Comparison of ENCODE assay signal across 1 cellular context in the genomic region with DNA sequence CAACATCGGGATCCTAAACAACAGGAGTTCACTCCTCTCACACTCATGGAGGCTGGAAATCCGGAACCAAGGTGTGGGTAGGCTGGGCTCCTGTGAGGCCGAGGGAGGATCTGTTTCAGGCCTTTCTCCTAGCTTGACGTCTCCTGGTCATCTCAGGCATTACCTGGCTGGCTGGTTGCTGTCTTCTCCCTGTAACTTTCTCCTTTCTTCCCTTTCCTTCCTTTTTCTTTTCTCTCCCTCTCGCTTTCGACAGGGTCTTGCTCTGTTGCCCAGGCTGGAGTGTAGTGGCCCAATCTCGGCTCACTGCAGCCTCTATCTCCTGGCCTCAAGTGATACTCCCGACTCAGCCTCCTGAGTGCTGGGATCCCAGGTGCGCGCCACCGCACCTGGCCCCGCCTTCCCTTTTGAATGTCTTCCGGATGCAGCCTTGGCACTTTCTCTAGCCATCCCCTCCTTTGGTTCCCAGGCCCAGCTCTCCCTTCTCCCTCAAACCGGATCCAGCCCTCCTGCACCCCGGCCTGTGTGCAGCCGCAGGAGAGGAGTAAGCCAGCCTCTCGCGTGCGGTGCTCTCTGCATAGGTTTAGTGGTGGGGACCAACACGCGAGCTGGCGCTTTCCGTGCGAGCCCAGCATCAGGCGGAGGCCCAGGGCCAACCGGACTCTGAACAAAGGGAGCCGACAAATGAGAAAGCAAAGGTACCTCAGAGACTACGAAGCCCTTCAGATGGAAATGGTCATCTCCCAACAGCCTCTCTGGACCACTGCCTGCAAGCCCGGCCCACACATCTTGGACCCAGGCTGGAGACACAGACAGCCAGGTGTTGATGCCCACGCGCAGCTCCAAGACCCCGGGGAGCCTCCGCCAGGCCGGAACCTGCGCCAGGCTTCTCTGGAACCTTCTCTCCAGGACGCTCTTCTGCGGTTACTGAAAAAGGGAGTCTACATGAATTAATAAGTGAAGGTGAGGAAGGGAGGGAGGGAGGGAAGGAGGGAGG.
TF ChIP-seq lines count a peak whose summit lies in the region.

No MANE protein-coding gene starts in this region.

TF ChIP-seq in WTC11, 78 proteins besides CTCF, POLR2A, EP300 and RAD21 (continued from another document):
- TF ChIP-seq, protein P1, sequence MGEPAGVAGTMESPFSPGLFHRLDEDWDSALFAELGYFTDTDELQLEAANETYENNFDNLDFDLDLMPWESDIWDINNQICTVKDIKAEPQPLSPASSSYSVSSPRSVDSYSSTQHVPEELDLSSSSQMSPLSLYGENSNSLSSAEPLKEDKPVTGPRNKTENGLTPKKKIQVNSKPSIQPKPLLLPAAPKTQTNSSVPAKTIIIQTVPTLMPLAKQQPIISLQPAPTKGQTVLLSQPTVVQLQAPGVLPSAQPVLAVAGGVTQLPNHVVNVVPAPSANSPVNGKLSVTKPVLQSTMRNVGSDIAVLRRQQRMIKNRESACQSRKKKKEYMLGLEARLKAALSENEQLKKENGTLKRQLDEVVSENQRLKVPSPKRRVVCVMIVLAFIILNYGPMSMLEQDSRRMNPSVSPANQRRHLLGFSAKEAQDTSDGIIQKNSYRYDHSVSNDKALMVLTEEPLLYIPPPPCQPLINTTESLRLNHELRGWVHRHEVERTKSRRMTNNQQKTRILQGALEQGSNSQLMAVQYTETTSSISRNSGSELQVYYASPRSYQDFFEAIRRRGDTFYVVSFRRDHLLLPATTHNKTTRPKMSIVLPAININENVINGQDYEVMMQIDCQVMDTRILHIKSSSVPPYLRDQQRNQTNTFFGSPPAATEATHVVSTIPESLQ (CRISPR knock-in tag; IDR thresholded peaks at IDR 0.05), result no peak
- TF ChIP-seq, protein P2, sequence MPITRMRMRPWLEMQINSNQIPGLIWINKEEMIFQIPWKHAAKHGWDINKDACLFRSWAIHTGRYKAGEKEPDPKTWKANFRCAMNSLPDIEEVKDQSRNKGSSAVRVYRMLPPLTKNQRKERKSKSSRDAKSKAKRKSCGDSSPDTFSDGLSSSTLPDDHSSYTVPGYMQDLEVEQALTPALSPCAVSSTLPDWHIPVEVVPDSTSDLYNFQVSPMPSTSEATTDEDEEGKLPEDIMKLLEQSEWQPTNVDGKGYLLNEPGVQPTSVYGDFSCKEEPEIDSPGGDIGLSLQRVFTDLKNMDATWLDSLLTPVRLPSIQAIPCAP (CRISPR knock-in tag; IDR thresholded peaks at IDR 0.05), result no peak
- TF ChIP-seq GTF2I (CRISPR knock-in tag; conservative IDR thresholded peaks at IDR 0.05) (no peak), ZNF219 (CRISPR knock-in tag; IDR thresholded peaks at IDR 0.05; ENCODE audit: borderline replicate concordance) (no peak), ATF1 (CRISPR knock-in tag; IDR thresholded peaks at IDR 0.05) (no peak), GRHL2 (CRISPR knock-in tag; IDR thresholded peaks at IDR 0.05; ENCODE audit: insufficient replicate concordance, severe bottlenecking) (no peak), ZNF121 (CRISPR knock-in tag; IDR thresholded peaks at IDR 0.05) (peak; percentile 98)
- TF ChIP-seq, protein P3, sequence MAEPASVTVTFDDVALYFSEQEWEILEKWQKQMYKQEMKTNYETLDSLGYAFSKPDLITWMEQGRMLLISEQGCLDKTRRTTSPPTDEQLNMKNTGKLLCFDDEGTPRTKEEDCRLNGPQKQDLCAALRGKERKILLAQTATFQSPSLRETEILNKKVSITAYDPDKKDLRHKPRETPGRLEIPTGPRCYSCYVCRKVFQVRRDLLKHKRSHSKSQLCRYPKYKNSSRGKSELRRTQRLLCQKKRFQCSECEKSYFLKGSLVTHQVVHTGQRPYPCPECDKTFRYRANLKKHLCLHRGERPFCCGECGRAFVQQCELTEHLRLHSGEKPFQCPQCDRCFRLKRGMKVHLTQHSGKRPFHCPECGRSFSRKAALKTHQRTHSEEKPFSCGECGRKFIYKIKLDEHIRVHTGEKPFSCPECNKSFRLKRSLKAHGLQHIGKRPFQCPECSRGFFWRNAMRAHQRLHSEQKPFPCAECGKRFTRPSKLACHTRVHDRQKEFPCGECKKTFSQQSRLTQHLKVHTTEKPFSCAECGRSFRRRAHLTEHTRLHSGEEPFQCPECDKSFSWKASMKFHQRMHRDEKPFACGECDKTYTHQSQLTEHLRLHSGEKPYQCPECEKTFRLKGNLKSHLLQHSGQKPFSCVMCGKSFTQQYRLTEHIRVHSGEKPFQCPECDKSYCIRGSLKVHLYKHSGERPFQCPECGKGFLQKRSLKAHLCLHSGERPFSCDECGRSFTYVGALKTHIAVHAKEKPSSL (CRISPR knock-in tag; conservative IDR thresholded peaks at IDR 0.05), result no peak
- TF ChIP-seq, protein P4, sequence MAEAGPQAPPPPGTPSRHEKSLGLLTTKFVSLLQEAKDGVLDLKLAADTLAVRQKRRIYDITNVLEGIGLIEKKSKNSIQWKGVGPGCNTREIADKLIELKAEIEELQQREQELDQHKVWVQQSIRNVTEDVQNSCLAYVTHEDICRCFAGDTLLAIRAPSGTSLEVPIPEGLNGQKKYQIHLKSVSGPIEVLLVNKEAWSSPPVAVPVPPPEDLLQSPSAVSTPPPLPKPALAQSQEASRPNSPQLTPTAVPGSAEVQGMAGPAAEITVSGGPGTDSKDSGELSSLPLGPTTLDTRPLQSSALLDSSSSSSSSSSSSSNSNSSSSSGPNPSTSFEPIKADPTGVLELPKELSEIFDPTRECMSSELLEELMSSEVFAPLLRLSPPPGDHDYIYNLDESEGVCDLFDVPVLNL (CRISPR knock-in tag; IDR thresholded peaks at IDR 0.05; ENCODE audit: borderline replicate concordance, low read depth), result no peak
